ENCODE assay signal across 17 cellular contexts in the genomic region with DNA sequence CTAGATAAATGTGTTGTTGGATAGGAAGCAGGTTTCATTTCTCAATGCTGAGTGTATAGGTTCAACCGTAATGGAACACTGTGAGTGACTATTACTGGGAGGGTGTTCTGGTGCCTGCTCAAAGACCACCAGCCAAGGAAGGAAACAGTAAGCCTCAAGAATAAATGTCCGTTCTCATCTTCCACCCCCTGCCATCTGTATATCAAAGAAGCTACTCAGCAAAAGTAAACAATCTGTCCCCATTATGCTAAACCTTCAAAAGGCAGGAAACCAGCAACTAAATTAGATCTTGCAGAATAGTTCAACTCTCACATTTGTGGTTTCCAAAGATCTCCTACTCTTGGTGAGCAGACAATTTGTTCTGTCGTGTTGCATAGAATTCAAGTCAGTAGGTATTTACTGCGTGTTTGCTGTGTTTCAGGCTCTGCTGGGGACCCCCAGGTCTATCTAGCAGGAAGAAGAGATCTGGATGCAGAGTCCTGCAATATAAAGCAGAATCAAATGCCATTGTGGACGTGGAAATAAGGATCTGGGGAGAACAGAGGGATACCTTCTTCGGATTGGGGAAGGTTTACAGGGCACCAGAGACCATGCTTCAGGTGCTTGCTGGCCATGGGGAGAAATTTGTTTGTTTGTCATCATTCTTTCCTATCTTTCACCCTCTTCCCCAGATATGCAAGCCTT.
DNase-seq lines count a peak whose midpoint lies in the region; ATAC-seq, FAIRE-seq and TF ChIP-seq lines count a peak whose summit lies in the region.
"Had no signal": no experiment of that assay in that cellular context is flagged by ENCODE, and none has a peak within 500 bp of the region (broad histone marks: within the 10 kb centered on the region; RNA-seq: fewer than 3 reads in every experiment).

No MANE protein-coding gene starts in this region.

- H2AK5ac ChIP-seq in H1 (ENCODE audit: low read depth, low read length): no peak overlapping the region
- no peak overlapping the region for H2AK5ac ChIP-seq in H9 (ENCODE audit: insufficient read length, low read length)

- no peak for DNase-seq in activated CD8-positive, alpha-beta memory T cell treated with anti-CD3 and anti-CD28 coated beads, Interleukin-2, amount 10 ng/mL, durations not matched to agents 7 days and 5 days
- no peak for DNase-seq in activated CD8-positive, alpha-beta memory T cell treated with anti-CD3 and anti-CD28 coated beads, Interleukin-2, amount 50 U/mL, for 4 hours
- peak in 9 of 34 experiments; percentile 29 to 64 (median 41) for DNase-seq in T-cell
- no peak for DNase-seq in H1 (ENCODE audit: low read depth in 1 of 2, low spot score in 2 of 2)
- DNase-seq in stimulated activated naive CD8-positive, alpha-beta T cell treated with anti-CD3 and anti-CD28 coated beads, Interleukin-15, Interleukin-2, amounts not matched to agents 100 U/mL and 50 U/mL, for 24 hours: no peak
- DNase-seq in SJCRH30: no peak
- no peak for DNase-seq in H9
- DNase-seq in right atrium auricular region (ENCODE audit: low spot score): no peak
- DNase-seq: body of pancreas; left ventricle myocardium superior; NCI-H1092 treated with DMSO at 0.1 percent for 48 hours; OCI-M1; right cardiac atrium; stimulated activated CD4-positive, alpha-beta T cell treated with anti-CD3 and anti-CD28 coated beads, Interleukin-4, amount 100 ng/mL, for 4 hours; WERI-Rb-1 had no signal

- no peaks in the 10 kb centered on the region for H4K20me1 ChIP-seq in H1 (replicated peaks in 1 of 2; ENCODE audit: control insufficient read depth in 1 of 2, insufficient read depth in 2 of 2, low read length in 2 of 2)
- H4K20me1 ChIP-seq in H9 (ENCODE audit: control insufficient read depth, insufficient read depth, insufficient read length): no peaks in the 10 kb centered on the region

- H3K27ac ChIP-seq in H1 (ENCODE audit: low read depth, low read length) (no peak overlapping the region), SJCRH30 (no peak overlapping the region), H9 (ENCODE audit: insufficient read length, low read depth, low read length) (no peak overlapping the region), right atrium auricular region (no peak overlapping the region)
- H3K27ac ChIP-seq: A549, body of pancreas, vagina, WERI-Rb-1 had no signal

- POLR2A ChIA-PET in T-cell (lab: Charles Lee) (interaction anchor here (0.6 to 1.8 kb wide), 6 partner anchors 23 to 87 kb away, joined by 3 to 16 read pairs (median 4); partner anchors contain the start of gene SCML4 (in 2 of the 2)), H1 (lab: Charles Lee; ENCODE audit: partially characterized antibody) (no interaction called here)

- H3K27ac Mint-ChIP-seq in activated CD8-positive, alpha-beta memory T cell treated with anti-CD3 and anti-CD28 coated beads, Interleukin-2, amount 10 ng/mL, durations not matched to agents 7 days and 5 days: peak overlapping the region; percentile 88
- peak overlapping the region; percentile 96 to 98 for H3K27ac Mint-ChIP-seq in T-cell
- H3K27ac Mint-ChIP-seq in H9: no peak overlapping the region

- H3K79me1 ChIP-seq in H1 (ENCODE audit: low read depth, low read length) (no peaks in the 10 kb centered on the region), H9 (ENCODE audit: insufficient read depth, low read depth, low read length, poor library complexity, severe bottlenecking) (no peaks in the 10 kb centered on the region)

- H3K9me3 Mint-ChIP-seq in activated CD8-positive, alpha-beta memory T cell treated with anti-CD3 and anti-CD28 coated beads, Interleukin-2, amount 10 ng/mL, durations not matched to agents 7 days and 5 days (ENCODE audit: low read depth): no peaks in the 10 kb centered on the region
- no peaks in the 10 kb centered on the region for H3K9me3 Mint-ChIP-seq in T-cell
- no peaks in the 10 kb centered on the region for H3K9me3 Mint-ChIP-seq in H9

- H3K14ac ChIP-seq in H1 (ENCODE audit: insufficient read length) (no peak overlapping the region), H9 (ENCODE audit: insufficient read depth, low read length) (no peak overlapping the region)

- H3K27me3 Mint-ChIP-seq in activated CD8-positive, alpha-beta memory T cell treated with anti-CD3 and anti-CD28 coated beads, Interleukin-2, amount 10 ng/mL, durations not matched to agents 7 days and 5 days: no peaks in the 10 kb centered on the region
- H3K27me3 Mint-ChIP-seq in T-cell: no peaks in the 10 kb centered on the region
- H3K27me3 Mint-ChIP-seq in H9 (ENCODE audit: low read depth): peaks cover 1% of the 10 kb centered on the region

- no peak for FAIRE-seq in H1 (lab: Jason Lieb, UNC)
- FAIRE-seq: A549 had no signal

- no peak overlapping the region for H3K18ac ChIP-seq in H1 (ENCODE audit: extremely low read depth, low read length)
- no peak overlapping the region for H3K18ac ChIP-seq in H9 (ENCODE audit: insufficient read length, low read depth, low read length)

- H3K4me3 ChIP-seq in H1 (ENCODE audit: extremely low read depth in 1 of 4, insufficient read depth in 2 of 4, low read depth in 3 of 4, low read length in 4 of 4): no peak overlapping the region
- H3K4me3 ChIP-seq in SJCRH30: no peak overlapping the region
- no peak overlapping the region for H3K4me3 ChIP-seq in right atrium auricular region
- H3K4me3 ChIP-seq: A549, body of pancreas, vagina had no signal

- TF ChIP-seq RAD21 in H1 (IDR thresholded peaks at IDR 0.05 in 1 of 2, conservative IDR thresholded peaks at IDR 0.05 in 1 of 2; ENCODE audit: low read depth in 2 of 2, low read length in 2 of 2): no peak

- no peak overlapping the region for H2BK15ac ChIP-seq in H1 (ENCODE audit: low read length)
- H2BK15ac ChIP-seq in H9 (ENCODE audit: low read depth, low read length): no peak overlapping the region

- H3K4ac ChIP-seq in H1 (replicated peaks; ENCODE audit: insufficient read length, low read depth, low read length): no peak overlapping the region
- H3K4ac ChIP-seq in H9 (ENCODE audit: low read depth, low read length): no peak overlapping the region

- no peak overlapping the region for H3K56ac ChIP-seq in H1 (replicated peaks; ENCODE audit: insufficient read length, low read depth, low read length)
- no peak overlapping the region for H3K56ac ChIP-seq in H9 (ENCODE audit: insufficient read length, low read depth, low read length)

- ATAC-seq in activated CD8-positive, alpha-beta memory T cell treated with anti-CD3 and anti-CD28 coated beads, Interleukin-2, amount 10 ng/mL, durations not matched to agents 7 days and 5 days: peak; percentile 43
- ATAC-seq in T-cell (replicated peaks in 1 of 4): peak; percentile 77 to 81 (median 77)
- peak; percentile 42 for ATAC-seq in stimulated activated naive CD8-positive, alpha-beta T cell treated with anti-CD3 and anti-CD28 coated beads, Interleukin-15, Interleukin-2, amounts not matched to agents 100 U/mL and 50 U/mL, for 24 hours
- ATAC-seq: A549, body of pancreas, left ventricle myocardium superior, right cardiac atrium had no signal

- H4K5ac ChIP-seq in H1 (ENCODE audit: insufficient read length, low read depth, low read length) (no peak overlapping the region), H9 (ENCODE audit: insufficient read length, low read depth, low read length) (no peak overlapping the region)

- no peak overlapping the region for H3T11ph ChIP-seq in H9 (ENCODE audit: low read length)

- no peak for TF ChIP-seq POLR2A in H1 (IDR thresholded peaks at IDR 0.05; ENCODE audit: control extremely low read depth in 1 of 2, low read depth in 2 of 2, low read length in 2 of 2)

- peak overlapping the region; percentile 12 for H3K4me3 Mint-ChIP-seq in activated CD8-positive, alpha-beta memory T cell treated with anti-CD3 and anti-CD28 coated beads, Interleukin-2, amount 10 ng/mL, durations not matched to agents 7 days and 5 days
- H3K4me3 Mint-ChIP-seq in T-cell (peak overlapping the region; percentile 63 to 67 (median 64)), H9 (no peak overlapping the region; a peak in 1 of 5 replicates)

- H3K23me2 ChIP-seq in H1 (ENCODE audit: low read depth, low read length) (no peaks in the 10 kb centered on the region), H9 (ENCODE audit: insufficient read length, low read depth, low read length, poor library complexity, severe bottlenecking) (no peaks in the 10 kb centered on the region)

- H2BK120ac ChIP-seq in H1 (replicated peaks; ENCODE audit: low read depth, low read length) (no peak overlapping the region), H9 (ENCODE audit: low read depth, low read length, poor library complexity, severe bottlenecking) (no peak overlapping the region)

- H3K36me3 ChIP-seq in H1 (ENCODE audit: control insufficient read depth in 2 of 4, insufficient read depth in 4 of 4, low read length in 3 of 4) (no peaks in the 10 kb centered on the region), SJCRH30 (no peaks in the 10 kb centered on the region), right atrium auricular region (no peaks in the 10 kb centered on the region)
- H3K36me3 ChIP-seq: vagina, WERI-Rb-1 had no signal

- H2BK12ac ChIP-seq in H1 (ENCODE audit: low read depth, low read length): no peak overlapping the region
- H2BK12ac ChIP-seq in H9 (ENCODE audit: insufficient read length, low read depth, low read length): no peak overlapping the region

- H3K9ac ChIP-seq in H1 (replicated peaks in 1 of 4; ENCODE audit: extremely low read depth in 1 of 4, low read depth in 3 of 4, low read length in 3 of 4) (no peak overlapping the region), H9 (ENCODE audit: extremely low read depth, insufficient read length, low read length) (no peak overlapping the region)

- H4K8ac ChIP-seq in H1 (ENCODE audit: extremely low read depth, insufficient read depth, low read length) (no peak overlapping the region), H9 (replicated peaks; ENCODE audit: insufficient read length, low read depth, low read length) (no peak overlapping the region)

- H3K27me3 ChIP-seq in H1 (replicated peaks in 1 of 4; ENCODE audit: control insufficient read depth in 3 of 4, extremely low read depth in 1 of 4, insufficient read depth in 3 of 4, low read length in 3 of 4) (no peaks in the 10 kb centered on the region), SJCRH30 (0 out of 2 replicates have a peak, but pooled peaks cover 3% of the 10 kb centered on the region), H9 (ENCODE audit: insufficient read depth, low read length) (no peaks in the 10 kb centered on the region), right atrium auricular region (no peaks in the 10 kb centered on the region)
- H3K27me3 ChIP-seq: body of pancreas, vagina had no signal

- H3K23ac ChIP-seq in H1 (ENCODE audit: insufficient read length): no peak overlapping the region
- no peak overlapping the region for H3K23ac ChIP-seq in H9 (ENCODE audit: insufficient read length, low read depth, low read length)

- H3K36me3 Mint-ChIP-seq in activated CD8-positive, alpha-beta memory T cell treated with anti-CD3 and anti-CD28 coated beads, Interleukin-2, amount 10 ng/mL, durations not matched to agents 7 days and 5 days: peaks cover 36% of the 10 kb centered on the region
- H3K36me3 Mint-ChIP-seq in T-cell (peaks cover 27% of the 10 kb centered on the region), H9 (ENCODE audit: insufficient read depth in 1 of 3, low read depth in 3 of 3) (no peaks in the 10 kb centered on the region)

- WGBS in H1 (ENCODE audit: extremely low coverage in 1 of 2, insufficient coverage in 1 of 2, insufficient read length in 1 of 2, insufficient replicate concordance in 2 of 2, low coverage in 1 of 2, low lambda C conversion rate in 2 of 2, missing lambda C conversion rate in 1 of 2), 2 experiments: 75% methylated on average over 6 of the region's 6 CpGs; no CpG with 5 or more reads in 1 of the 2 experiments
- WGBS in H9 (ENCODE audit: extremely low coverage, insufficient read length, low lambda C conversion rate): no CpG with 5 or more reads among the region's 6 CpGs

- no peak overlapping the region for H2BK5ac ChIP-seq in H1 (ENCODE audit: low read depth, low read length)
- no peak overlapping the region for H2BK5ac ChIP-seq in H9 (ENCODE audit: insufficient read length, low read length)

- no peak for TF ChIP-seq EP300 in H1 (IDR thresholded peaks at IDR 0.05; ENCODE audit: borderline replicate concordance in 1 of 2, low read depth in 2 of 2, low read length in 2 of 2)

- H3K4me2 ChIP-seq in H1 (ENCODE audit: insufficient read depth in 1 of 2, low read depth in 2 of 2, low read length in 2 of 2): no peak overlapping the region
- H3K4me2 ChIP-seq in H9 (ENCODE audit: insufficient read depth, insufficient read length, low read length): no peak overlapping the region
- H3K4me2 ChIP-seq: A549 had no signal

- no peaks in the 10 kb centered on the region for H3K79me2 ChIP-seq in H1 (ENCODE audit: control insufficient read depth in 1 of 2, insufficient read depth in 2 of 2, low read length in 2 of 2)
- no peaks in the 10 kb centered on the region for H3K79me2 ChIP-seq in H9 (ENCODE audit: insufficient read depth, low read length)

- H3K4me1 Mint-ChIP-seq in activated CD8-positive, alpha-beta memory T cell treated with anti-CD3 and anti-CD28 coated beads, Interleukin-2, amount 10 ng/mL, durations not matched to agents 7 days and 5 days: peaks cover 77% of the 10 kb centered on the region
- H3K4me1 Mint-ChIP-seq in T-cell: peaks cover 93 to 96% (median 95%) of the 10 kb centered on the region in 3 donors
- peaks cover 10 to 15% of the 10 kb centered on the region in 2 experiments for H3K4me1 Mint-ChIP-seq in H9

- H3K9me3 ChIP-seq in H1 (ENCODE audit: insufficient read depth in 2 of 2, low read depth in 1 of 2, low read length in 1 of 2) (no peaks in the 10 kb centered on the region), SJCRH30 (replicated peaks) (no peaks in the 10 kb centered on the region), H9 (ENCODE audit: control insufficient read depth, low read depth, low read length) (no peaks in the 10 kb centered on the region), right atrium auricular region (no peaks in the 10 kb centered on the region)
- H3K9me3 ChIP-seq: A549, body of pancreas, vagina had no signal

- H3K4me1 ChIP-seq in H1 (replicated peaks in 1 of 4; ENCODE audit: control insufficient read depth in 3 of 4, insufficient read depth in 4 of 4, low read length in 3 of 4) (peaks cover 0 to 7% (median 3%) of the 10 kb centered on the region in 4 experiments; a peak in 1 of 7 replicates), SJCRH30 (no peaks in the 10 kb centered on the region), H9 (ENCODE audit: insufficient read depth, low read length) (peaks cover 6% of the 10 kb centered on the region; the same call in 1 of the 2 replicates), right atrium auricular region (no peaks in the 10 kb centered on the region)
- H3K4me1 ChIP-seq: A549 had no signal

- H2BK20ac ChIP-seq in H1 (ENCODE audit: low read length) (no peak overlapping the region), H9 (ENCODE audit: low read depth, low read length, poor library complexity, severe bottlenecking) (no peak overlapping the region)

- TF ChIP-seq CTCF in H1 (IDR thresholded peaks at IDR 0.05; ENCODE audit: control extremely low read depth in 1 of 3, insufficient read depth in 1 of 3, low read depth in 1 of 3, low read length in 3 of 3): no peak
- no peak for TF ChIP-seq CTCF in H9 (conservative IDR thresholded peaks at IDR 0.05)
- TF ChIP-seq CTCF in right atrium auricular region (IDR thresholded peaks at IDR 0.05): no peak

- CTCF ChIA-PET in activated CD8-positive, alpha-beta memory T cell treated with anti-CD3 and anti-CD28 coated beads, Interleukin-2, amount 10 ng/mL, durations not matched to agents 7 days and 5 days (lab: Charles Lee): interaction anchor here (1.0 to 3.2 kb wide), 11 partner anchors 10 to 131 kb away, joined by 4 to 30 read pairs (median 5); partner anchors contain the start of gene SCML4
- CTCF ChIA-PET in T-cell (lab: Charles Lee): interaction anchor here in 1 of 2 donors (0.6 to 3.3 kb wide), 9 partner anchors 9 to 687 kb away, joined by 3 to 19 read pairs (median 4); partner anchors contain the start of gene SCML4
- CTCF ChIA-PET in H1 (lab: Charles Lee; ENCODE audit: partially characterized antibody): interaction anchor here (1.0 to 2.0 kb wide), 3 partner anchors 14 to 130 kb away, joined by 3 to 5 read pairs (median 3); no protein-coding TSS in a partner anchor

- 0 out of 2 replicates have a peak overlapping the region, but pooled peaks have one; percentile 26 for H2AFZ ChIP-seq in H1 (ENCODE audit: low read length)
- H2AFZ ChIP-seq in H9 (ENCODE audit: low read length): no peak overlapping the region

- H4K91ac ChIP-seq in H1 (replicated peaks; ENCODE audit: insufficient read length, low read length) (no peak overlapping the region), H9 (ENCODE audit: insufficient read length, low read depth, low read length) (no peak overlapping the region)

Comparison
In these comparisons a context has a peak if more than half of its experiments do, and no peak if none do; other contexts are left out.
1. H3K27ac Mint-ChIP-seq: peak in activated CD8-positive, alpha-beta memory T cell treated with anti-CD3 and anti-CD28 coated beads, Interleukin-2, amount 10 ng/mL, durations not matched to agents 7 days and 5 days (single experiment) and T-cell (2 of 2); none in H9 (0 of 3).
2. H3K4me3 Mint-ChIP-seq: peak in activated CD8-positive, alpha-beta memory T cell treated with anti-CD3 and anti-CD28 coated beads, Interleukin-2, amount 10 ng/mL, durations not matched to agents 7 days and 5 days (single experiment) and T-cell (3 of 3); none in H9 (0 of 2).
3. Peak in every context shown above with its lines, with median percentiles within 50 percentile points of each other: ATAC-seq.